Comparison of ENCODE assay signal across 18 cellular contexts in the genomic region with DNA sequence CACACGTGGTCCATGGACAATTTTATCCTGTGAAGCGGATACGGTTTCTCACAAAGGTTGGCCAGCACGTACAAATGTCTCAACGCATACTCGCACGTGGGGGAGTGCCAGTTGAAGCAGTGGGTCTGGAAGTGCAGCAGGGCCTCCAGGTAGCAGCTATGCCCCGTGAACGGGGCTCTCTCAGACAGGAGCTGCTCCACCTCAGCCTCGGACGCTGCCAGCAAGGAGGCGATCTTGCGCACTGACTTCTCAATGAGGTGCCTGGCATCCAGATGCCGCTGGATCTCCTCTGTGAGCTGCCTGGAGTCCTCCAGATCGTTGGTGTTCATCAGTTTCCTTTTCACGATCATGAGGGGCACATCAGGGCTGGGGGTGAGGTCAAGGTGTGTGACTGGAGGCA.
DNase-seq lines count a peak whose midpoint lies in the region; ATAC-seq and TF ChIP-seq lines count a peak whose summit lies in the region.
"Had no signal": no experiment of that assay in that cellular context is flagged by ENCODE, and none has a peak within 500 bp of the region (broad histone marks: within the 10 kb centered on the region; RNA-seq: fewer than 3 reads in every experiment).

No MANE protein-coding gene starts in this region.

- H3K4me1 Mint-ChIP-seq in WTC11: no peaks in the 10 kb centered on the region
- H3K4me1 Mint-ChIP-seq: CD4-positive, alpha-beta memory T cell had no signal

- no peak overlapping the region for H3K4me3 Mint-ChIP-seq in WTC11
- H3K4me3 Mint-ChIP-seq: CD4-positive, alpha-beta memory T cell; HFFc6 had no signal

- POLR2A ChIA-PET in WTC11 (lab: Charles Lee): no interaction called here

- no peaks in the 10 kb centered on the region for H3K36me3 Mint-ChIP-seq in WTC11
- H3K36me3 Mint-ChIP-seq: CD4-positive, alpha-beta memory T cell had no signal

- ATAC-seq in WTC11: peak; percentile 32
- no peak for ATAC-seq in HG03196 (IDR thresholded peaks at IDR 0.05; ENCODE audit: unreplicated experiment)
- no peak for ATAC-seq in GM21619 (IDR thresholded peaks at IDR 0.05; ENCODE audit: unreplicated experiment)
- ATAC-seq in GM21528 (IDR thresholded peaks at IDR 0.05; ENCODE audit: low FRiP score, unreplicated experiment): no peak
- ATAC-seq: GM12878 had no signal

- peaks cover 7% of the 10 kb centered on the region for H3K9me3 Mint-ChIP-seq in WTC11

- DNase-seq in DMS53 (lab: John Stamatoyannopoulos, UW) (peak; percentile 46), DMS53 treated with DMSO at 0.1 percent for 48 hours (lab: John Stamatoyannopoulos, UW; ENCODE audit: unreplicated experiment) (no peak), NCI-H146 (lab: John Stamatoyannopoulos, UW) (peak; percentile 66), WTC11 (ENCODE audit: low spot score) (no peak)
- DNase-seq: AML-193, BE2C, Calu3, COR-L47, DMS79, EL, GDM1, GOT3, HFFc6 had no signal

- no peak overlapping the region for H3K27ac Mint-ChIP-seq in WTC11
- H3K27ac Mint-ChIP-seq: CD4-positive, alpha-beta memory T cell; HFFc6 had no signal

- CTCF ChIA-PET in WTC11 (lab: Charles Lee): no interaction called here

- TF ChIP-seq CTCF in WTC11 (IDR thresholded peaks at IDR 0.05): no peak

- H3K27me3 Mint-ChIP-seq in WTC11 (ENCODE audit: low read depth): no peaks in the 10 kb centered on the region
- H3K27me3 Mint-ChIP-seq: CD4-positive, alpha-beta memory T cell had no signal

TF ChIP-seq in WTC11, 78 proteins besides CTCF, POLR2A, EP300 and RAD21:
- TF ChIP-seq, protein P1, sequence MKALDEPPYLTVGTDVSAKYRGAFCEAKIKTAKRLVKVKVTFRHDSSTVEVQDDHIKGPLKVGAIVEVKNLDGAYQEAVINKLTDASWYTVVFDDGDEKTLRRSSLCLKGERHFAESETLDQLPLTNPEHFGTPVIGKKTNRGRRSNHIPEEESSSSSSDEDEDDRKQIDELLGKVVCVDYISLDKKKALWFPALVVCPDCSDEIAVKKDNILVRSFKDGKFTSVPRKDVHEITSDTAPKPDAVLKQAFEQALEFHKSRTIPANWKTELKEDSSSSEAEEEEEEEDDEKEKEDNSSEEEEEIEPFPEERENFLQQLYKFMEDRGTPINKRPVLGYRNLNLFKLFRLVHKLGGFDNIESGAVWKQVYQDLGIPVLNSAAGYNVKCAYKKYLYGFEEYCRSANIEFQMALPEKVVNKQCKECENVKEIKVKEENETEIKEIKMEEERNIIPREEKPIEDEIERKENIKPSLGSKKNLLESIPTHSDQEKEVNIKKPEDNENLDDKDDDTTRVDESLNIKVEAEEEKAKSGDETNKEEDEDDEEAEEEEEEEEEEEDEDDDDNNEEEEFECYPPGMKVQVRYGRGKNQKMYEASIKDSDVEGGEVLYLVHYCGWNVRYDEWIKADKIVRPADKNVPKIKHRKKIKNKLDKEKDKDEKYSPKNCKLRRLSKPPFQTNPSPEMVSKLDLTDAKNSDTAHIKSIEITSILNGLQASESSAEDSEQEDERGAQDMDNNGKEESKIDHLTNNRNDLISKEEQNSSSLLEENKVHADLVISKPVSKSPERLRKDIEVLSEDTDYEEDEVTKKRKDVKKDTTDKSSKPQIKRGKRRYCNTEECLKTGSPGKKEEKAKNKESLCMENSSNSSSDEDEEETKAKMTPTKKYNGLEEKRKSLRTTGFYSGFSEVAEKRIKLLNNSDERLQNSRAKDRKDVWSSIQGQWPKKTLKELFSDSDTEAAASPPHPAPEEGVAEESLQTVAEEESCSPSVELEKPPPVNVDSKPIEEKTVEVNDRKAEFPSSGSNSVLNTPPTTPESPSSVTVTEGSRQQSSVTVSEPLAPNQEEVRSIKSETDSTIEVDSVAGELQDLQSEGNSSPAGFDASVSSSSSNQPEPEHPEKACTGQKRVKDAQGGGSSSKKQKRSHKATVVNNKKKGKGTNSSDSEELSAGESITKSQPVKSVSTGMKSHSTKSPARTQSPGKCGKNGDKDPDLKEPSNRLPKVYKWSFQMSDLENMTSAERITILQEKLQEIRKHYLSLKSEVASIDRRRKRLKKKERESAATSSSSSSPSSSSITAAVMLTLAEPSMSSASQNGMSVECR (CRISPR knock-in tag; IDR thresholded peaks at IDR 0.05; ENCODE audit: borderline replicate concordance): no peak
- TF ChIP-seq, protein P2, sequence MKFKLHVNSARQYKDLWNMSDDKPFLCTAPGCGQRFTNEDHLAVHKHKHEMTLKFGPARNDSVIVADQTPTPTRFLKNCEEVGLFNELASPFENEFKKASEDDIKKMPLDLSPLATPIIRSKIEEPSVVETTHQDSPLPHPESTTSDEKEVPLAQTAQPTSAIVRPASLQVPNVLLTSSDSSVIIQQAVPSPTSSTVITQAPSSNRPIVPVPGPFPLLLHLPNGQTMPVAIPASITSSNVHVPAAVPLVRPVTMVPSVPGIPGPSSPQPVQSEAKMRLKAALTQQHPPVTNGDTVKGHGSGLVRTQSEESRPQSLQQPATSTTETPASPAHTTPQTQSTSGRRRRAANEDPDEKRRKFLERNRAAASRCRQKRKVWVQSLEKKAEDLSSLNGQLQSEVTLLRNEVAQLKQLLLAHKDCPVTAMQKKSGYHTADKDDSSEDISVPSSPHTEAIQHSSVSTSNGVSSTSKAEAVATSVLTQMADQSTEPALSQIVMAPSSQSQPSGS (CRISPR knock-in tag; IDR thresholded peaks at IDR 0.05; ENCODE audit: borderline replicate concordance, low read depth): no peak
- no peak for TF ChIP-seq JAZF1 (CRISPR knock-in tag; IDR thresholded peaks at IDR 0.05)
- TF ChIP-seq, protein P3, sequence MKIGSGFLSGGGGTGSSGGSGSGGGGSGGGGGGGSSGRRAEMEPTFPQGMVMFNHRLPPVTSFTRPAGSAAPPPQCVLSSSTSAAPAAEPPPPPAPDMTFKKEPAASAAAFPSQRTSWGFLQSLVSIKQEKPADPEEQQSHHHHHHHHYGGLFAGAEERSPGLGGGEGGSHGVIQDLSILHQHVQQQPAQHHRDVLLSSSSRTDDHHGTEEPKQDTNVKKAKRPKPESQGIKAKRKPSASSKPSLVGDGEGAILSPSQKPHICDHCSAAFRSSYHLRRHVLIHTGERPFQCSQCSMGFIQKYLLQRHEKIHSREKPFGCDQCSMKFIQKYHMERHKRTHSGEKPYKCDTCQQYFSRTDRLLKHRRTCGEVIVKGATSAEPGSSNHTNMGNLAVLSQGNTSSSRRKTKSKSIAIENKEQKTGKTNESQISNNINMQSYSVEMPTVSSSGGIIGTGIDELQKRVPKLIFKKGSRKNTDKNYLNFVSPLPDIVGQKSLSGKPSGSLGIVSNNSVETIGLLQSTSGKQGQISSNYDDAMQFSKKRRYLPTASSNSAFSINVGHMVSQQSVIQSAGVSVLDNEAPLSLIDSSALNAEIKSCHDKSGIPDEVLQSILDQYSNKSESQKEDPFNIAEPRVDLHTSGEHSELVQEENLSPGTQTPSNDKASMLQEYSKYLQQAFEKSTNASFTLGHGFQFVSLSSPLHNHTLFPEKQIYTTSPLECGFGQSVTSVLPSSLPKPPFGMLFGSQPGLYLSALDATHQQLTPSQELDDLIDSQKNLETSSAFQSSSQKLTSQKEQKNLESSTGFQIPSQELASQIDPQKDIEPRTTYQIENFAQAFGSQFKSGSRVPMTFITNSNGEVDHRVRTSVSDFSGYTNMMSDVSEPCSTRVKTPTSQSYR (CRISPR knock-in tag; IDR thresholded peaks at IDR 0.05): no peak
- TF ChIP-seq, protein P4, sequence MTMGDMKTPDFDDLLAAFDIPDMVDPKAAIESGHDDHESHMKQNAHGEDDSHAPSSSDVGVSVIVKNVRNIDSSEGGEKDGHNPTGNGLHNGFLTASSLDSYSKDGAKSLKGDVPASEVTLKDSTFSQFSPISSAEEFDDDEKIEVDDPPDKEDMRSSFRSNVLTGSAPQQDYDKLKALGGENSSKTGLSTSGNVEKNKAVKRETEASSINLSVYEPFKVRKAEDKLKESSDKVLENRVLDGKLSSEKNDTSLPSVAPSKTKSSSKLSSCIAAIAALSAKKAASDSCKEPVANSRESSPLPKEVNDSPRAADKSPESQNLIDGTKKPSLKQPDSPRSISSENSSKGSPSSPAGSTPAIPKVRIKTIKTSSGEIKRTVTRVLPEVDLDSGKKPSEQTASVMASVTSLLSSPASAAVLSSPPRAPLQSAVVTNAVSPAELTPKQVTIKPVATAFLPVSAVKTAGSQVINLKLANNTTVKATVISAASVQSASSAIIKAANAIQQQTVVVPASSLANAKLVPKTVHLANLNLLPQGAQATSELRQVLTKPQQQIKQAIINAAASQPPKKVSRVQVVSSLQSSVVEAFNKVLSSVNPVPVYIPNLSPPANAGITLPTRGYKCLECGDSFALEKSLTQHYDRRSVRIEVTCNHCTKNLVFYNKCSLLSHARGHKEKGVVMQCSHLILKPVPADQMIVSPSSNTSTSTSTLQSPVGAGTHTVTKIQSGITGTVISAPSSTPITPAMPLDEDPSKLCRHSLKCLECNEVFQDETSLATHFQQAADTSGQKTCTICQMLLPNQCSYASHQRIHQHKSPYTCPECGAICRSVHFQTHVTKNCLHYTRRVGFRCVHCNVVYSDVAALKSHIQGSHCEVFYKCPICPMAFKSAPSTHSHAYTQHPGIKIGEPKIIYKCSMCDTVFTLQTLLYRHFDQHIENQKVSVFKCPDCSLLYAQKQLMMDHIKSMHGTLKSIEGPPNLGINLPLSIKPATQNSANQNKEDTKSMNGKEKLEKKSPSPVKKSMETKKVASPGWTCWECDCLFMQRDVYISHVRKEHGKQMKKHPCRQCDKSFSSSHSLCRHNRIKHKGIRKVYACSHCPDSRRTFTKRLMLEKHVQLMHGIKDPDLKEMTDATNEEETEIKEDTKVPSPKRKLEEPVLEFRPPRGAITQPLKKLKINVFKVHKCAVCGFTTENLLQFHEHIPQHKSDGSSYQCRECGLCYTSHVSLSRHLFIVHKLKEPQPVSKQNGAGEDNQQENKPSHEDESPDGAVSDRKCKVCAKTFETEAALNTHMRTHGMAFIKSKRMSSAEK (CRISPR knock-in tag; IDR thresholded peaks at IDR 0.05; ENCODE audit: borderline replicate concordance): no peak
- no peak for TF ChIP-seq ZNF416 (CRISPR knock-in tag; IDR thresholded peaks at IDR 0.05)
- no peak for TF ChIP-seq ZNF219 (CRISPR knock-in tag; IDR thresholded peaks at IDR 0.05; ENCODE audit: borderline replicate concordance)
- TF ChIP-seq, protein P5, sequence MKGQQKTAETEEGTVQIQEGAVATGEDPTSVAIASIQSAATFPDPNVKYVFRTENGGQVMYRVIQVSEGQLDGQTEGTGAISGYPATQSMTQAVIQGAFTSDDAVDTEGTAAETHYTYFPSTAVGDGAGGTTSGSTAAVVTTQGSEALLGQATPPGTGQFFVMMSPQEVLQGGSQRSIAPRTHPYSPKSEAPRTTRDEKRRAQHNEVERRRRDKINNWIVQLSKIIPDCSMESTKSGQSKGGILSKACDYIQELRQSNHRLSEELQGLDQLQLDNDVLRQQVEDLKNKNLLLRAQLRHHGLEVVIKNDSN (CRISPR knock-in tag; IDR thresholded peaks at IDR 0.05): no peak
- TF ChIP-seq FOXP1 (CRISPR knock-in tag; IDR thresholded peaks at IDR 0.05; ENCODE audit: borderline replicate concordance): no peak
- TF ChIP-seq ZNF121 (CRISPR knock-in tag; IDR thresholded peaks at IDR 0.05): no peak

Comparison
In these comparisons a context has a peak if more than half of its experiments do, and no peak if none do; other contexts are left out.
1. DNase-seq: peak in DMS53 (single experiment) and NCI-H146 (single experiment); none in DMS53 treated with DMSO at 0.1 percent for 48 hours (single experiment) and WTC11 (single experiment).